Comparison of ENCODE assay signal across 18 cellular contexts in genomic region chr6:43489277-43490072, GRCh38. TPM values are rescaled to one million over a fixed set of nuclear protein-coding genes. Genes with fewer than 3 reads are reported as not detected.
DNase-seq lines count a peak whose midpoint lies in the region; ATAC-seq and TF ChIP-seq lines count a peak whose summit lies in the region.
"Had no signal": no experiment of that assay in that cellular context is flagged by ENCODE, and none has a peak within 500 bp of the region (broad histone marks: within the 10 kb centered on the region; RNA-seq: fewer than 3 reads in every experiment).

No MANE protein-coding gene starts in this region.

- no peaks in the 10 kb centered on the region for H3K9me3 ChIP-seq in T-helper 17 cell (ENCODE audit: control insufficient read depth, low read length, poor library complexity, severe bottlenecking)
- H3K9me3 ChIP-seq: breast epithelium, sigmoid colon had no signal

- no peaks in the 10 kb centered on the region for H3K36me3 Mint-ChIP-seq in T-helper 17 cell (ENCODE audit: low read depth)

- no peaks in the 10 kb centered on the region for H3K27me3 Mint-ChIP-seq in T-helper 17 cell

- H3K27ac Mint-ChIP-seq in T-helper 17 cell = no peak overlapping the region

- no peak overlapping the region for H3K4me3 Mint-ChIP-seq in T-helper 17 cell

- ATAC-seq in SK-N-SH treated with all-trans-retinoic acid at 6 μM for 48 hours (peak; percentile 17; the same call in 1 of the 3 replicates), T-helper 17 cell (no peak)
- ATAC-seq: foreskin keratinocyte; HCT116; stimulated activated naive CD8-positive, alpha-beta T cell treated with anti-CD3 and anti-CD28 coated beads, Interleukin-15, Interleukin-2, amounts not matched to agents 100 U/mL and 50 U/mL, for 24 hours had no signal

- H3K4me1 Mint-ChIP-seq in T-helper 17 cell = peaks cover 26% of the 10 kb centered on the region

- DNase-seq in COLO829 (ENCODE audit: low spot score) = peak; percentile 93
- DNase-seq in inferior parietal cortex (ENCODE audit: extremely low spot score) = peak; percentile 88
- DNase-seq in retina = peak; percentile 69
- DNase-seq in SIG-M5 treated with dmso at 0.1 percent for 504 hours (lab: John Stamatoyannopoulos, UW; ENCODE audit: unreplicated experiment) = no peak
- DNase-seq in dermis blood vessel endothelial cell = no peak
- no peak for DNase-seq in NCI-H526 (lab: John Stamatoyannopoulos, UW)
- no peak for DNase-seq in T-helper 17 cell
- DNase-seq: activated gamma-delta T cell treated with Interleukin-2 at 50 U/mL for 16 hours; DND-41; foreskin keratinocyte; KG1; NCI-H446; sigmoid colon; stimulated activated naive CD8-positive, alpha-beta T cell treated with anti-CD3 and anti-CD28 coated beads, Interleukin-15, Interleukin-2, amounts not matched to agents 100 U/mL and 50 U/mL, for 24 hours had no signal

TF ChIP-seq in SK-N-SH treated with all-trans-retinoic acid at 6 μM for 48 hours, 23 proteins besides CTCF, POLR2A, EP300 and RAD21:
- TF ChIP-seq RARB (CRISPR knock-in tag; IDR thresholded peaks at IDR 0.05) (no peak), ZNF8 (CRISPR knock-in tag; IDR thresholded peaks at IDR 0.05) (peak; percentile 71)

RNA-seq across cellular contexts. Expression of gene TJAP1, which starts 12.1 kb away (rescaled TPM):
- 12.6 and 17.9 TPM in 2 replicates for total RNA-seq in dermis blood vessel endothelial cell
- 10 to 100 TPM; 33.2 to 36.3 TPM for total RNA-seq in T-helper 17 cell

RNA-seq across cellular contexts. Expression of gene LRRC73, which starts 20.7 kb away (rescaled TPM):
- total RNA-seq in dermis blood vessel endothelial cell (0.14 and 0.17 TPM in 2 replicates), T-helper 17 cell (under 1 TPM; 0.37 TPM)
- total RNA-seq: kidney epithelial cell had no signal

RNA-seq across cellular contexts. Expression of gene YIPF3, which starts 27.3 kb away (rescaled TPM):
- total RNA-seq in dermis blood vessel endothelial cell (135 and 149 TPM in 2 replicates), T-helper 17 cell (10 to 100 TPM; 50.5 to 55.9 TPM)

RNA-seq across cellular contexts. Expression of gene POLR1C, which starts 27.4 kb away (rescaled TPM):
- total RNA-seq in dermis blood vessel endothelial cell (21.3 and 36.2 TPM in 2 replicates), T-helper 17 cell (10 to 100 TPM; 51.6 to 54.9 TPM)

RNA-seq across cellular contexts. Expression of gene DLK2, which starts 34.1 kb away (rescaled TPM):
- total RNA-seq in dermis blood vessel endothelial cell (0.60 and 0.68 TPM in 2 replicates), T-helper 17 cell (under 1 TPM; 0.25 to 0.89 TPM)
- total RNA-seq: kidney epithelial cell, sigmoid colon had no signal

Comparison
In these comparisons a context has a peak if more than half of its experiments do, and no peak if none do; other contexts are left out.
1. DNase-seq: peak in COLO829 (single experiment), inferior parietal cortex (single experiment) and retina (single experiment); none in SIG-M5 treated with dmso at 0.1 percent for 504 hours (single experiment), dermis blood vessel endothelial cell (single experiment), NCI-H526 (0 of 2) and T-helper 17 cell (0 of 3).